In genomic region chr15:63858881-63859280, GRCh38 we compare ENCODE assay signal across 1 cellular context.
TF ChIP-seq lines count a peak whose summit lies in the region.

No MANE protein-coding gene starts in this region.

TF ChIP-seq in GM23338, 12 proteins besides CTCF, POLR2A, EP300 and RAD21 (continued from another document):
- TF ChIP-seq REST (IDR thresholded peaks at IDR 0.05; ENCODE audit: unreplicated experiment): no peak
